ENCODE assay signal across 24 cellular contexts in the genomic region with DNA sequence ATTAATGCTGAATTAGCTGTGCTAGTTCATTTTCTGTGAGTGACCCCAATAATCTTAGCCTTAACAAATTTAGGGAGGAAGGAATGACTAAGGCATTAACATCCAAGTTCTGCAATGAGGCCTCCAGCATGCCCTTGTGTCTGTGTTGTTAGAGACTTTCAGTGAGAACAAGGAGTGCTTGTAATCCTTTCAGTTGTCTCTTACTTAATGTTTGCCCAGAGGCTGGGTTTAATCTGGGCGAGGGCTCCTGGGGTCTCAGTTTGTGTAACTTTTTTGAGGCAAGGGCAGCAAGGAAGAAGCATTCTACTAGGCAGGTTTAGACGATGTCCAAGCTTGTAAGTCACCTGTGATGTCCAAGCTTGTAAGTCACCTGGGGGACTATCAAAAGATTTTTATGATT. TPM values are rescaled to one million over a fixed set of nuclear protein-coding genes. Genes with fewer than 3 reads are reported as not detected.
"Had no signal": no experiment of that assay in that cellular context is flagged by ENCODE, and none has a peak within 500 bp of the region (broad histone marks: within the 10 kb centered on the region; RNA-seq: fewer than 3 reads in every experiment).

No MANE protein-coding gene starts in this region.

- ATAC-seq: activated CD8-positive, alpha-beta memory T cell treated with anti-CD3 and anti-CD28 coated beads, Interleukin-2, amount 10 ng/mL, durations not matched to agents 7 days and 5 days; activated CD8-positive, alpha-beta T cell treated with anti-CD3 and anti-CD28 coated beads, Interleukin-2, amount 10 ng/mL, durations not matched to agents 7 days and 5 days; activated naive CD4-positive, alpha-beta T cell treated with anti-CD3 and anti-CD28 coated beads, Interleukin-2, amount 50 U/mL, for 72 hours; gastroesophageal sphincter; left cardiac atrium; left ventricle myocardium superior; psoas muscle; stimulated activated memory B cell treated with anti-CD40 and anti-IgM and Interleukin-4, amounts not matched to agents 10 μg/mL and 1 μg/mL and 100 μg/mL, for 72 hours; stimulated activated naive CD8-positive, alpha-beta T cell treated with anti-CD3 and anti-CD28 coated beads, Interleukin-15, amount 100 ng/mL, for 72 hours had no signal

- H3K4me3 Mint-ChIP-seq: activated CD8-positive, alpha-beta memory T cell treated with anti-CD3 and anti-CD28 coated beads, Interleukin-2, amount 10 ng/mL, durations not matched to agents 7 days and 5 days; activated CD8-positive, alpha-beta T cell treated with anti-CD3 and anti-CD28 coated beads, Interleukin-2, amount 10 ng/mL, durations not matched to agents 7 days and 5 days; nephron; stimulated activated memory B cell treated with anti-CD40 and anti-IgM and Interleukin-4, amounts not matched to agents 10 μg/mL and 1 μg/mL and 100 μg/mL, for 72 hours; stimulated activated naive CD8-positive, alpha-beta T cell treated with anti-CD3 and anti-CD28 coated beads, Interleukin-15, amount 100 ng/mL, for 72 hours; type B pancreatic cell had no signal

- H3K4me3 ChIP-seq: gastroesophageal sphincter, ovary, psoas muscle, smooth muscle cell, uterus had no signal

- H3K36me3 Mint-ChIP-seq: activated CD8-positive, alpha-beta memory T cell treated with anti-CD3 and anti-CD28 coated beads, Interleukin-2, amount 10 ng/mL, durations not matched to agents 7 days and 5 days; activated naive CD4-positive, alpha-beta T cell treated with anti-CD3 and anti-CD28 coated beads, Interleukin-2, amount 50 U/mL, for 72 hours; stimulated activated memory B cell treated with anti-CD40 and anti-IgM and Interleukin-4, amounts not matched to agents 10 μg/mL and 1 μg/mL and 100 μg/mL, for 72 hours; type B pancreatic cell had no signal

- H3K4me1 Mint-ChIP-seq: stimulated activated memory B cell treated with anti-CD40 and anti-IgM and Interleukin-4, amounts not matched to agents 10 μg/mL and 1 μg/mL and 100 μg/mL, for 72 hours had no signal

- H3K9me3 ChIP-seq: gastroesophageal sphincter, ovary, psoas muscle, uterus had no signal

- H3K27ac ChIP-seq: gastroesophageal sphincter, ovary, psoas muscle had no signal

- H3K9me3 Mint-ChIP-seq: activated naive CD4-positive, alpha-beta T cell treated with anti-CD3 and anti-CD28 coated beads, Interleukin-2, amount 50 U/mL, for 72 hours; nephron; stimulated activated memory B cell treated with anti-CD40 and anti-IgM and Interleukin-4, amounts not matched to agents 10 μg/mL and 1 μg/mL and 100 μg/mL, for 72 hours; stimulated activated naive CD8-positive, alpha-beta T cell treated with anti-CD3 and anti-CD28 coated beads, Interleukin-15, amount 100 ng/mL, for 72 hours; type B pancreatic cell had no signal

- H3K36me3 ChIP-seq: gastroesophageal sphincter, ovary, uterus had no signal

- DNase-seq: activated CD8-positive, alpha-beta memory T cell treated with anti-CD3 and anti-CD28 coated beads, Interleukin-2, amount 10 ng/mL, durations not matched to agents 7 days and 5 days; activated CD8-positive, alpha-beta T cell treated with anti-CD3 and anti-CD28 coated beads, Interleukin-2, amount 10 ng/mL, durations not matched to agents 7 days and 5 days; activated naive CD4-positive, alpha-beta T cell; activated T-cell treated with anti-CD3 and anti-CD28 coated beads, Interleukin-2, amount 50 U/mL, for 48 hours; effector CD8-positive, alpha-beta T cell; erythroblast; hippocampal formation; left cardiac atrium; left ventricle myocardium superior; ovary; psoas muscle; stimulated activated CD4-positive, alpha-beta T cell treated with anti-CD3 and anti-CD28 coated beads, Interleukin-1b, Interleukin-23, amount 100 ng/mL, for 48 hours; stimulated activated CD4-positive, alpha-beta T cell treated with anti-CD3 and anti-CD28 coated beads, Interleukin-4, amount 100 ng/mL, for 4 hours; stimulated activated CD8-positive, alpha-beta memory T cell treated with anti-CD3 and anti-CD28 coated beads, Interleukin-4, amount 100 ng/mL, for 48 hours; stimulated activated naive CD8-positive, alpha-beta T cell treated with anti-CD3 and anti-CD28 coated beads, Interleukin-15, amount 100 ng/mL, for 72 hours; substantia nigra; T-helper 2 cell; uterus had no signal

- H3K27me3 ChIP-seq: ovary, uterus had no signal

- H3K4me1 ChIP-seq: gastroesophageal sphincter, psoas muscle had no signal

- H3K4me2 ChIP-seq: smooth muscle cell had no signal

- H3K27ac Mint-ChIP-seq: activated CD8-positive, alpha-beta memory T cell treated with anti-CD3 and anti-CD28 coated beads, Interleukin-2, amount 10 ng/mL, durations not matched to agents 7 days and 5 days; activated CD8-positive, alpha-beta T cell treated with anti-CD3 and anti-CD28 coated beads, Interleukin-2, amount 10 ng/mL, durations not matched to agents 7 days and 5 days; activated naive CD4-positive, alpha-beta T cell treated with anti-CD3 and anti-CD28 coated beads, Interleukin-2, amount 50 U/mL, for 72 hours; nephron; stimulated activated memory B cell treated with anti-CD40 and anti-IgM and Interleukin-4, amounts not matched to agents 10 μg/mL and 1 μg/mL and 100 μg/mL, for 72 hours; stimulated activated naive CD8-positive, alpha-beta T cell treated with anti-CD3 and anti-CD28 coated beads, Interleukin-15, amount 100 ng/mL, for 72 hours; type B pancreatic cell had no signal

RNA-seq across cellular contexts. Expression of a gene that starts 24.3 kb away (rescaled TPM):
- total RNA-seq: left ventricle myocardium superior had no signal
- polyA plus RNA-seq: smooth muscle cell had no signal
